In the genomic region with DNA sequence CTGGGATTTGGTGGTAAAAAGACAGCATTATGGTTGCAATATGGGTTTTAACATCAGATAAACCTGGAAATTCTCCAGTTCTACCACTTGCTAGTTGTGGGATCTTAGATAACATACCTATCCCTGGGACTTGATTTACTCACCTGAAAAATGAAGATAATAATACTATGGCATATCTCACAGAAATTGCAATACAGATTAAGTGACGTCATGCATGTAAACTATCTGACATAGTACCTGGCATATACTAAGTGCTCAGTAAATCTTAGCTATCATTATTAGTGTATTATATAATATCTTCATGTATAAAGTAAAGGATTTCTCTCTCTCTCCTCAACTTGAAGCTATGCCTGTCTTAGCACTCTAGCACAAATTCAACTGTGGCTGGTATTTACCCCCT, we compare ENCODE assay signal across 36 cellular contexts.
"Had no signal": no experiment of that assay in that cellular context is flagged by ENCODE, and none has a peak within 500 bp of the region (broad histone marks: within the 10 kb centered on the region; RNA-seq: fewer than 3 reads in every experiment).

No MANE protein-coding gene starts in this region.

- H3K4me3 ChIP-seq: MG63 had no signal

- H3K9me3 ChIP-seq: MG63 had no signal

- DNase-seq: Karpas-422, Kasumi-1, MG63, MM.1S, MV-4-11, NCI-H1048, NCI-H1092, NCI-H1092 treated with DMSO at 0.1 percent for 48 hours, NCI-H1105, NCI-H1105 treated with DMSO at 0.1 percent for 48 hours, NCI-H1417, NCI-H1417 treated with DMSO at 0.1 percent for 48 hours, NCI-H1436, NCI-H1436 treated with DMSO at 0.1 percent for 48 hours, NCI-H146, NCI-H1694, NCI-H1694 treated with DMSO at 0.1 percent for 48 hours, NCI-H187, NCI-H187 treated with DMSO at 0.1 percent for 48 hours, NCI-H1930, NCI-H2029, NCI-H2029 treated with DMSO at 0.1 percent for 48 hours, NCI-H2081, NCI-H2081 treated with DMSO at 0.1 percent for 48 hours, NCI-H2107, NCI-H2171, NCI-H2171 treated with DMSO at 0.1 percent for 48 hours, NCI-H2227 treated with DMSO at 0.1 percent for 48 hours, NCI-H226, NCI-H345, NCI-H446, NCI-H446 treated with DMSO at 0.1 percent for 48 hours, NCI-H510A, NCI-H510A treated with DMSO at 0.1 percent for 48 hours, NCI-H524, NCI-H524 treated with DMSO at 0.1 percent for 48 hours had no signal

- H3K27me3 ChIP-seq: MG63 had no signal

- H3K36me3 ChIP-seq: MG63 had no signal
